8 cellular contexts compared by ENCODE assay signal in genomic region chrX:153725832-153726285, GRCh38. TPM values are rescaled to one million over a fixed set of nuclear protein-coding genes. Genes with fewer than 3 reads are reported as not detected.
DNase-seq lines count a peak whose midpoint lies in the region; ATAC-seq and TF ChIP-seq lines count a peak whose summit lies in the region.

No MANE protein-coding gene starts in this region.

- no peaks in the 10 kb centered on the region for H3K27me3 ChIP-seq in HCT116 (ENCODE audit: insufficient read depth, low read length)
- peaks cover 10% of the 10 kb centered on the region for H3K27me3 ChIP-seq in WERI-Rb-1 (ENCODE audit: insufficient read depth, low read depth, severe bottlenecking)
- H3K27me3 ChIP-seq in right cardiac atrium (ENCODE audit: control insufficient read depth, insufficient read depth) = no peaks in the 10 kb centered on the region
- H3K27me3 ChIP-seq in smooth muscle cell (ENCODE audit: low read depth) = no peaks in the 10 kb centered on the region

- no peaks in the 10 kb centered on the region for H3K9me2 ChIP-seq in HCT116 (ENCODE audit: insufficient read depth)

- H2AFZ ChIP-seq in HCT116 (ENCODE audit: low read depth, low read length, poor library complexity, severe bottlenecking) (no peak overlapping the region), smooth muscle cell (ENCODE audit: low read depth) (no peak overlapping the region)

- H3K9ac ChIP-seq in HCT116 (ENCODE audit: low read length) (no peak overlapping the region), smooth muscle cell (ENCODE audit: low read depth) (no peak overlapping the region)

- H3K4me2 ChIP-seq in HCT116 (ENCODE audit: low read length) = peak overlapping the region; percentile 69
- peak overlapping the region; percentile 86 for H3K4me2 ChIP-seq in smooth muscle cell

- CTCF ChIA-PET in HCT116 (lab: Charles Lee) = no interaction called here

- no peak for TF ChIP-seq RAD21 in HCT116 (IDR thresholded peaks at IDR 0.05; ENCODE audit: low read depth)

- H4K20me1 ChIP-seq in HCT116 (ENCODE audit: insufficient read depth) (no peaks in the 10 kb centered on the region), smooth muscle cell (ENCODE audit: low read depth) (peaks cover 18% of the 10 kb centered on the region)

- H3K27ac ChIP-seq in HCT116 (ENCODE audit: low read depth, low read length) (peak overlapping the region; percentile 85), WERI-Rb-1 (peak overlapping the region; percentile 89), right cardiac atrium (ENCODE audit: low read length) (peak overlapping the region; percentile 92), smooth muscle cell (ENCODE audit: low read depth) (peak overlapping the region; percentile 63)

- H3K36me3 ChIP-seq in HCT116 (ENCODE audit: control insufficient read depth in 1 of 2, insufficient read depth in 2 of 2, low read length in 2 of 2) (peaks cover 4 to 6% of the 10 kb centered on the region in 2 experiments; a peak in 2 of 4 replicates), WERI-Rb-1 (peaks cover 31% of the 10 kb centered on the region), smooth muscle cell (ENCODE audit: low read depth) (no peaks in the 10 kb centered on the region)

- intact Hi-C loops in HCT116 (cut with micrococcal nuclease) = no loop called here
- intact Hi-C loops in right cardiac atrium (cut with DNase I) = no loop called here

- BruUV-seq in HCT116 (replicated peaks; lab: Mats Ljungman, UMichigan) = no TSS peak

- H3K4me3 ChIP-seq in HCT116 (replicated peaks in 1 of 2; ENCODE audit: low read depth in 1 of 2, low read length in 2 of 2) (no peak overlapping the region), WERI-Rb-1 (ENCODE audit: low read depth, low read length) (no peak overlapping the region), right cardiac atrium (ENCODE audit: low read length) (no peak overlapping the region), smooth muscle cell (peak overlapping the region; percentile 26)

- ATAC-seq in HCT116 (no peak), right cardiac atrium (no peak), omental fat pad (ENCODE audit: low FRiP score) (no peak), HG02798 (IDR thresholded peaks at IDR 0.05; ENCODE audit: poor library complexity, unreplicated experiment) (no peak)

- WGBS in right cardiac atrium = 56% methylated on average over 35 of the region's 35 CpGs
- WGBS in smooth muscle cell (ENCODE audit: low lambda C conversion rate) = 88% methylated on average over 29 of the region's 35 CpGs

- POLR2A ChIA-PET in HCT116 (lab: Charles Lee) = no interaction called here

- RAD21 ChIA-PET in HCT116 (lab: Charles Lee; ENCODE audit: low non-redundant PET in 1 of 2, low total read pairs in 2 of 2, uncharacterized antibody in 2 of 2, unreplicated experiment in 2 of 2) = no interaction called here

- H3K4me1 ChIP-seq in HCT116 (ENCODE audit: control insufficient read depth in 1 of 2, insufficient read depth in 2 of 2, low read length in 2 of 2) (peaks cover 39 to 45% of the 10 kb centered on the region in 2 experiments), right cardiac atrium (ENCODE audit: control insufficient read depth, insufficient read depth, low read length) (peaks cover 13% of the 10 kb centered on the region), smooth muscle cell (ENCODE audit: low read depth) (peaks cover 12% of the 10 kb centered on the region)

- DNase-seq in HCT116 (ENCODE audit: low read depth, low spot score) (no peak), WERI-Rb-1 (no peak), right cardiac atrium (peak in 2 of 3 donors; percentile 38 to 67), smooth muscle cell (lab: John Stamatoyannopoulos, UW; ENCODE audit: unreplicated experiment) (no peak), cerebellar cortex (ENCODE audit: low spot score) (no peak), omental fat pad (ENCODE audit: low spot score) (no peak), 8988T (no peak)

- no peaks in the 10 kb centered on the region for H3F3A ChIP-seq in smooth muscle cell (ENCODE audit: low read depth)

- TF ChIP-seq CTCF in HCT116 (IDR thresholded peaks at IDR 0.05 in 2 of 3, conservative IDR thresholded peaks at IDR 0.05 in 1 of 3; ENCODE audit: borderline replicate concordance in 1 of 3, insufficient read depth in 1 of 3, low read depth in 2 of 3, low read length in 2 of 3) (no peak), WERI-Rb-1 (IDR thresholded peaks at IDR 0.05; ENCODE audit: low read depth, low read length) (no peak), smooth muscle cell (IDR thresholded peaks at IDR 0.05; ENCODE audit: borderline replicate concordance, insufficient read depth, poor library complexity, severe bottlenecking) (no peak), omental fat pad (IDR thresholded peaks at IDR 0.05) (no peak)

- TF ChIP-seq POLR2A in HCT116 (IDR thresholded peaks at IDR 0.05; ENCODE audit: borderline replicate concordance, extremely low read depth, insufficient read depth, insufficient read length) = no peak

- no peaks in the 10 kb centered on the region for H3K9me3 ChIP-seq in HCT116 (ENCODE audit: control insufficient read depth in 1 of 2, insufficient read depth in 1 of 2, low read depth in 1 of 2, low read length in 2 of 2)
- no peaks in the 10 kb centered on the region for H3K9me3 ChIP-seq in WERI-Rb-1 (ENCODE audit: severe bottlenecking)
- no peaks in the 10 kb centered on the region for H3K9me3 ChIP-seq in right cardiac atrium (ENCODE audit: control insufficient read depth, low read length)
- H3K9me3 ChIP-seq in smooth muscle cell (replicated peaks; ENCODE audit: low read depth) = no peaks in the 10 kb centered on the region

- H3K79me2 ChIP-seq in HCT116 (ENCODE audit: insufficient read depth, low read length) = peaks cover 29% of the 10 kb centered on the region
- H3K79me2 ChIP-seq in smooth muscle cell (ENCODE audit: low read depth) = peaks cover 29% of the 10 kb centered on the region

TF ChIP-seq in HCT116, 20 proteins besides CTCF, POLR2A, EP300 and RAD21:
- no peak for TF ChIP-seq SIN3A (IDR thresholded peaks at IDR 0.05; ENCODE audit: low read depth)

RNA-seq across cellular contexts. Expression of gene ABCD1, which starts 1.2 kb away (rescaled TPM):
- total RNA-seq in HCT116 (2021; ENCODE audit: unreplicated experiment) = 7.1 TPM
- 7.8 and 9.9 TPM in 2 replicates for polyA plus RNA-seq in HCT116 (2012)
- total RNA-seq in right cardiac atrium = 10 to 100 TPM; 14.1 to 15.9 (median 15.5) TPM
- 11.0 TPM for polyA plus RNA-seq in right cardiac atrium
- total RNA-seq in smooth muscle cell = 6.2 and 7.1 TPM in 2 replicates
- polyA plus RNA-seq in smooth muscle cell = 9.4 and 10.9 TPM in 2 replicates
- total RNA-seq in omental fat pad = 10 to 100 TPM; 17.5 to 38.9 (median 23.4) TPM

RNA-seq across cellular contexts. Expression of gene BCAP31, which starts 1.7 kb away (rescaled TPM):
- total RNA-seq in HCT116 (2021; ENCODE audit: unreplicated experiment) = 185 TPM
- 212 and 229 TPM in 2 replicates for polyA plus RNA-seq in HCT116 (2012)
- 100 to 1,000 TPM; 111 to 143 (median 123) TPM for total RNA-seq in right cardiac atrium
- polyA plus RNA-seq in right cardiac atrium = 149 TPM
- 128 and 139 TPM in 2 replicates for total RNA-seq in smooth muscle cell
- 207 and 260 TPM in 2 replicates for polyA plus RNA-seq in smooth muscle cell
- total RNA-seq in omental fat pad = 100 to 1,000 TPM; 119 to 421 (median 240) TPM

RNA-seq across cellular contexts. Expression of gene SLC6A8, which starts 38.1 kb away (rescaled TPM):
- total RNA-seq in HCT116 (2021; ENCODE audit: unreplicated experiment) = 101 TPM
- polyA plus RNA-seq in HCT116 (2012) = 73.3 and 82.9 TPM in 2 replicates
- total RNA-seq in right cardiac atrium = 100 to 1,000 TPM; 107 to 191 (median 151) TPM
- polyA plus RNA-seq in right cardiac atrium = 131 TPM
- 42.6 and 45.2 TPM in 2 replicates for total RNA-seq in smooth muscle cell
- 98.1 and 128 TPM in 2 replicates for polyA plus RNA-seq in smooth muscle cell
- total RNA-seq in omental fat pad = 10 to 100 TPM; 13.5 to 32.4 (median 26.3) TPM

RNA-seq across cellular contexts. Expression of gene PLXNB3, which starts 38.2 kb away (rescaled TPM):
- total RNA-seq in HCT116 (2021; ENCODE audit: unreplicated experiment) = 4.8 TPM
- 6.6 and 8.6 TPM in 2 replicates for polyA plus RNA-seq in HCT116 (2012)
- 10 to 100 TPM in 1 of 4 donors, 1 to 10 TPM in 3; 7.0 to 10.9 (median 9.5) TPM for total RNA-seq in right cardiac atrium
- polyA plus RNA-seq in right cardiac atrium = 6.8 TPM
- total RNA-seq in smooth muscle cell = 0.58 and 0.67 TPM in 2 replicates
- polyA plus RNA-seq in smooth muscle cell = 3.9 and 7.8 TPM in 2 replicates
- total RNA-seq in omental fat pad = 10 to 100 TPM in 2 of 4 donors, 1 to 10 TPM in 2; 3.2 to 13.2 (median 10.2) TPM

RNA-seq across cellular contexts. Expression of gene PNCK, which starts 52.2 kb away (rescaled TPM):
- total RNA-seq in HCT116 (2021; ENCODE audit: unreplicated experiment) (0.84 TPM), right cardiac atrium (10 to 100 TPM in 2 of 4 donors, 1 to 10 TPM in 2; 7.8 to 12.4 (median 11.0) TPM), smooth muscle cell (4.0 and 6.4 TPM in 2 replicates), omental fat pad (under 1 TPM in 2 of 4 donors, not detected in 2; 0.46 to 0.60 TPM)
- 0.26 and 0.64 TPM in 2 replicates for polyA plus RNA-seq in HCT116 (2012)
- polyA plus RNA-seq in right cardiac atrium (9.1 TPM), smooth muscle cell (2.8 and 9.2 TPM in 2 replicates)

Comparison
In these comparisons a context has a peak if more than half of its experiments do, and no peak if none do; other contexts are left out.
1. DNase-seq: peak in right cardiac atrium (2 of 3); none in HCT116 (single experiment), WERI-Rb-1 (single experiment), smooth muscle cell (single experiment), cerebellar cortex (single experiment), omental fat pad (single experiment) and 8988T (single experiment).
2. Peak in every context shown above with its lines, with median percentiles within 50 percentile points of each other: H3K27ac ChIP-seq.